In genomic region chr11:32584921-32585320, GRCh38 we compare ENCODE assay signal across 8 cellular contexts. TPM values are rescaled to one million over a fixed set of nuclear protein-coding genes. Genes with fewer than 3 reads are reported as not detected.
DNase-seq lines count a peak whose midpoint lies in the region; ATAC-seq and TF ChIP-seq lines count a peak whose summit lies in the region.

No MANE protein-coding gene starts in this region.

- intact Hi-C loops in Caco-2 (cut with micrococcal nuclease; ENCODE audit: unreplicated experiment): loop anchor here (10.0 kb wide), 2 partner anchors 210 to 770 kb away; partner anchors contain the start of genes CCDC73 and PAX6

- DNase-seq in Caco-2: no peak
- no peak for DNase-seq in endodermal cell
- peak; percentile 44 for DNase-seq in neural progenitor cell (ENCODE audit: low spot score)
- no peak for DNase-seq in NCI-H128 (lab: John Stamatoyannopoulos, UW; ENCODE audit: unreplicated experiment)
- DNase-seq in midbrain (lab: John Stamatoyannopoulos, UW): no peak
- no peak for DNase-seq in NK-92 treated with Interleukin-12 subunit alpha and Interleukin-12 subunit beta, amount 100 ng/mL, for 24 hours (lab: John Stamatoyannopoulos, UW)

- no peaks in the 10 kb centered on the region for H3F3A ChIP-seq in neural progenitor cell (ENCODE audit: low read depth)

- H3K4me2 ChIP-seq in OCI-LY3 (ENCODE audit: low read length): peak overlapping the region; percentile 92
- peak overlapping the region; percentile 84 for H3K4me2 ChIP-seq in neural progenitor cell

- H3K4me3 ChIP-seq in Caco-2 (ENCODE audit: low read depth, low read length) (peak overlapping the region; percentile 95), OCI-LY3 (ENCODE audit: low read length) (peak overlapping the region; percentile 99), endodermal cell (ENCODE audit: low read length) (peak overlapping the region; percentile 90), neural progenitor cell (peak overlapping the region; percentile 99)

- CTCF ChIA-PET in Caco-2 (lab: Charles Lee): no interaction called here

- peaks cover 23% of the 10 kb centered on the region for H3K4me1 ChIP-seq in Caco-2
- peaks cover 27% of the 10 kb centered on the region for H3K4me1 ChIP-seq in OCI-LY3 (ENCODE audit: low read length)
- peaks cover 3% of the 10 kb centered on the region for H3K4me1 ChIP-seq in endodermal cell (ENCODE audit: control insufficient read depth, insufficient read depth, low read length)
- peaks cover 10% of the 10 kb centered on the region for H3K4me1 ChIP-seq in neural progenitor cell

- peaks cover 14% of the 10 kb centered on the region for H3K4me1 Mint-ChIP-seq in Caco-2 (ENCODE audit: low read depth, unreplicated experiment)
- H3K4me1 Mint-ChIP-seq in endodermal cell: peaks cover 23% of the 10 kb centered on the region
- H3K4me1 Mint-ChIP-seq in neural progenitor cell: peaks cover 15% of the 10 kb centered on the region

- POLR2A ChIA-PET in Caco-2 (lab: Charles Lee): no interaction called here

- H3K27me3 Mint-ChIP-seq in Caco-2 (ENCODE audit: insufficient read depth, unreplicated experiment) (no peaks in the 10 kb centered on the region), endodermal cell (ENCODE audit: insufficient read depth) (peaks cover 2% of the 10 kb centered on the region), neural progenitor cell (ENCODE audit: insufficient read depth, low read depth) (no peaks in the 10 kb centered on the region)

- H3K27me3 ChIP-seq in Caco-2 (replicated peaks; ENCODE audit: control insufficient read depth, insufficient read depth, low read length) (no peaks in the 10 kb centered on the region), OCI-LY3 (ENCODE audit: low read depth, low read length) (no peaks in the 10 kb centered on the region), endodermal cell (ENCODE audit: control insufficient read depth, insufficient read depth, low read length, poor library complexity, severe bottlenecking) (no peaks in the 10 kb centered on the region), neural progenitor cell (no peaks in the 10 kb centered on the region)

- peaks cover 52% of the 10 kb centered on the region for H3K36me3 Mint-ChIP-seq in Caco-2 (ENCODE audit: insufficient read depth, unreplicated experiment)
- peaks cover 22% of the 10 kb centered on the region for H3K36me3 Mint-ChIP-seq in endodermal cell (ENCODE audit: low read depth)
- peaks cover 9% of the 10 kb centered on the region for H3K36me3 Mint-ChIP-seq in neural progenitor cell

- H3K27ac ChIP-seq in OCI-LY3 (ENCODE audit: low read length) (peak overlapping the region; percentile 76), endodermal cell (ENCODE audit: low read depth, low read length) (no peak overlapping the region), neural progenitor cell (no peak overlapping the region)

- 4 to 6% methylated on average over 5 to 7 of the region's 7 CpGs for WGBS in endodermal cell (ENCODE audit: insufficient coverage in 1 of 2, insufficient read length in 1 of 2), 2 experiments

- peak overlapping the region; percentile 93 for H3K27ac Mint-ChIP-seq in Caco-2 (ENCODE audit: unreplicated experiment)
- peak overlapping the region; percentile 96 for H3K27ac Mint-ChIP-seq in endodermal cell
- peak overlapping the region; percentile 64 for H3K27ac Mint-ChIP-seq in neural progenitor cell

- peak overlapping the region; percentile 98 for H3K9ac ChIP-seq in OCI-LY3 (ENCODE audit: low read length)
- H3K9ac ChIP-seq in endodermal cell (ENCODE audit: extremely low read depth, low read length, poor library complexity, severe bottlenecking): peak overlapping the region; percentile 86
- H3K9ac ChIP-seq in neural progenitor cell: peak overlapping the region; percentile 88

- TF ChIP-seq CTCF in Caco-2 (IDR thresholded peaks at IDR 0.05; ENCODE audit: insufficient read depth in 1 of 2, low read depth in 1 of 2, low read length in 1 of 2, severe bottlenecking in 1 of 2, unreplicated experiment in 1 of 2): no peak
- no peak for TF ChIP-seq CTCF in OCI-LY3 (IDR thresholded peaks at IDR 0.05; ENCODE audit: low read depth, low read length)
- TF ChIP-seq CTCF in endodermal cell (conservative IDR thresholded peaks at IDR 0.05): no peak
- TF ChIP-seq CTCF in neural progenitor cell (IDR thresholded peaks at IDR 0.05): no peak

- H2AFZ ChIP-seq in OCI-LY3 (ENCODE audit: low read depth, low read length) (no peak overlapping the region), neural progenitor cell (replicated peaks) (no peak overlapping the region)

- H3K9me3 Mint-ChIP-seq in Caco-2 (ENCODE audit: unreplicated experiment) (no peaks in the 10 kb centered on the region), endodermal cell (peaks cover 6% of the 10 kb centered on the region), neural progenitor cell (peaks cover 2% of the 10 kb centered on the region)

- H3K79me2 ChIP-seq in OCI-LY3 (ENCODE audit: low read length) (peaks cover 64% of the 10 kb centered on the region), neural progenitor cell (ENCODE audit: low read depth) (peaks cover 58% of the 10 kb centered on the region)

- H3K36me3 ChIP-seq in Caco-2 (ENCODE audit: control insufficient read depth, insufficient read depth, low read length): no peaks in the 10 kb centered on the region
- H3K36me3 ChIP-seq in OCI-LY3 (replicated peaks; ENCODE audit: low read depth, low read length): peaks cover 24% of the 10 kb centered on the region
- peaks cover 29% of the 10 kb centered on the region for H3K36me3 ChIP-seq in endodermal cell (ENCODE audit: control insufficient read depth, insufficient read depth, low read length)
- H3K36me3 ChIP-seq in neural progenitor cell: peaks cover 11% of the 10 kb centered on the region

- no peaks in the 10 kb centered on the region for H3K9me3 ChIP-seq in Caco-2
- no peaks in the 10 kb centered on the region for H3K9me3 ChIP-seq in OCI-LY3 (ENCODE audit: insufficient read depth, low read length)
- no peaks in the 10 kb centered on the region for H3K9me3 ChIP-seq in endodermal cell (ENCODE audit: control insufficient read depth, low read length)
- H3K9me3 ChIP-seq in neural progenitor cell (ENCODE audit: low read depth): no peaks in the 10 kb centered on the region

- ATAC-seq in GM18870 (IDR thresholded peaks at IDR 0.05; ENCODE audit: unreplicated experiment): no peak

- H4K20me1 ChIP-seq in OCI-LY3 (ENCODE audit: insufficient read depth, low read length) (peaks cover 42% of the 10 kb centered on the region), neural progenitor cell (ENCODE audit: low read depth) (peaks cover 45% of the 10 kb centered on the region)

- H3K4me3 Mint-ChIP-seq in Caco-2 (ENCODE audit: unreplicated experiment) (peak overlapping the region; percentile 83), endodermal cell (peak overlapping the region; percentile 96), neural progenitor cell (peak overlapping the region; percentile 99)

- BruUV-seq in Caco-2 (replicated peaks; lab: Mats Ljungman, UMichigan): TSS peak; percentile 40

RNA-seq across cellular contexts. Expression of gene EIF3M, which starts 1.3 kb away (rescaled TPM):
- total RNA-seq in Caco-2 (2022) (372 and 388 TPM in 2 replicates), endodermal cell (100 to 1,000 TPM; 237 to 269 TPM), neural progenitor cell (ENCODE audit: low replicate concordance) (640 and 1,051 TPM in 2 replicates)
- polyA plus RNA-seq in endodermal cell (2013, experiment 1 of 2): 364 TPM
- 310 TPM for polyA plus RNA-seq in endodermal cell (2013, experiment 2 of 2)
